Comparison of ENCODE assay signal across 8 cellular contexts in genomic region chr2:120470041-120470716, GRCh38.
DNase-seq lines count a peak whose midpoint lies in the region; ATAC-seq and TF ChIP-seq lines count a peak whose summit lies in the region.

No MANE protein-coding gene starts in this region.

- H3K4me1 ChIP-seq in colonic mucosa = no peaks in the 10 kb centered on the region

- DNase-seq in BJ (ENCODE audit: low read depth) (peak; percentile 90), NCI-H345 treated with DMSO at 0.1 percent for 48 hours (lab: John Stamatoyannopoulos, UW; ENCODE audit: unreplicated experiment) (peak; percentile 25), colonic mucosa (peak; percentile 53), mucosa of gallbladder (ENCODE audit: low spot score) (peak; percentile 82)
- DNase-seq in activated CD4-positive, CD25-positive, alpha-beta regulatory T cell (lab: John Stamatoyannopoulos, UW) = no peak
- no peak for DNase-seq in T-helper 2 cell treated with Interferon-gamma antibody and Interleukin-4, amounts not matched to agents 5 μg/mL and 100 μg/mL, for 36 hours (ENCODE audit: low spot score)
- no peak for DNase-seq in activated CD4-positive, alpha-beta memory T cell treated with anti-CD3 and anti-CD28 coated beads, Interleukin-2, amount 10 ng/mL, durations not matched to agents 7 days and 5 days

- no peaks in the 10 kb centered on the region for H3K27me3 ChIP-seq in BJ (ENCODE audit: control insufficient read depth, insufficient read depth, low read length)
- H3K27me3 ChIP-seq in colonic mucosa = no peaks in the 10 kb centered on the region

- POLR2A ChIA-PET in BJ (lab: Charles Lee) = no interaction called here
- POLR2A ChIA-PET in activated CD4-positive, alpha-beta memory T cell treated with anti-CD3 and anti-CD28 coated beads, Interleukin-2, amount 10 ng/mL, durations not matched to agents 7 days and 5 days (lab: Charles Lee) = no interaction called here

- TF ChIP-seq CTCF in BJ (IDR thresholded peaks at IDR 0.05; ENCODE audit: insufficient read depth, low read depth, low read length) (no peak), colonic mucosa (IDR thresholded peaks at IDR 0.05) (no peak)

- no peak overlapping the region for H3K27ac ChIP-seq in colonic mucosa

- H3K9me3 Mint-ChIP-seq in T-helper 2 cell treated with Interferon-gamma antibody and Interleukin-4, amounts not matched to agents 5 μg/mL and 100 μg/mL, for 36 hours = no peaks in the 10 kb centered on the region
- no peaks in the 10 kb centered on the region for H3K9me3 Mint-ChIP-seq in activated CD4-positive, alpha-beta memory T cell treated with anti-CD3 and anti-CD28 coated beads, Interleukin-2, amount 10 ng/mL, durations not matched to agents 7 days and 5 days

- H3K4me1 Mint-ChIP-seq in T-helper 2 cell treated with Interferon-gamma antibody and Interleukin-4, amounts not matched to agents 5 μg/mL and 100 μg/mL, for 36 hours (ENCODE audit: low read depth) = no peaks in the 10 kb centered on the region
- H3K4me1 Mint-ChIP-seq in activated CD4-positive, alpha-beta memory T cell treated with anti-CD3 and anti-CD28 coated beads, Interleukin-2, amount 10 ng/mL, durations not matched to agents 7 days and 5 days = no peaks in the 10 kb centered on the region

- H3K36me3 ChIP-seq in BJ (ENCODE audit: control insufficient read depth, insufficient read depth, low read length) = no peaks in the 10 kb centered on the region
- H3K36me3 ChIP-seq in colonic mucosa = no peaks in the 10 kb centered on the region

- intact Hi-C loops in colonic mucosa (cut with DNase I) = no loop called here

- CTCF ChIA-PET in BJ (lab: Yijun Ruan, JAX) = interaction anchor here (0.9 to 1.0 kb wide), 2 partner anchors 127 kb away, joined by 3 read pairs; no protein-coding TSS in a partner anchor
- CTCF ChIA-PET in activated CD4-positive, alpha-beta memory T cell treated with anti-CD3 and anti-CD28 coated beads, Interleukin-2, amount 10 ng/mL, durations not matched to agents 7 days and 5 days (lab: Charles Lee) = no interaction called here

- H3K27me3 Mint-ChIP-seq in T-helper 2 cell treated with Interferon-gamma antibody and Interleukin-4, amounts not matched to agents 5 μg/mL and 100 μg/mL, for 36 hours (ENCODE audit: low read depth) = no peaks in the 10 kb centered on the region
- peaks cover 2% of the 10 kb centered on the region for H3K27me3 Mint-ChIP-seq in activated CD4-positive, alpha-beta memory T cell treated with anti-CD3 and anti-CD28 coated beads, Interleukin-2, amount 10 ng/mL, durations not matched to agents 7 days and 5 days

- H3K4me3 Mint-ChIP-seq in T-helper 2 cell treated with Interferon-gamma antibody and Interleukin-4, amounts not matched to agents 5 μg/mL and 100 μg/mL, for 36 hours = no peak overlapping the region
- H3K4me3 Mint-ChIP-seq in activated CD4-positive, alpha-beta memory T cell treated with anti-CD3 and anti-CD28 coated beads, Interleukin-2, amount 10 ng/mL, durations not matched to agents 7 days and 5 days = no peak overlapping the region

- H3K4me3 ChIP-seq in BJ (ENCODE audit: low read depth, low read length) = no peak overlapping the region
- H3K4me3 ChIP-seq in colonic mucosa = no peak overlapping the region

- H3K9me3 ChIP-seq in colonic mucosa = no peaks in the 10 kb centered on the region

- H3K36me3 Mint-ChIP-seq in T-helper 2 cell treated with Interferon-gamma antibody and Interleukin-4, amounts not matched to agents 5 μg/mL and 100 μg/mL, for 36 hours (ENCODE audit: low read depth) = no peaks in the 10 kb centered on the region
- no peaks in the 10 kb centered on the region for H3K36me3 Mint-ChIP-seq in activated CD4-positive, alpha-beta memory T cell treated with anti-CD3 and anti-CD28 coated beads, Interleukin-2, amount 10 ng/mL, durations not matched to agents 7 days and 5 days (ENCODE audit: low read depth)

- no peak for ATAC-seq in HG03045 (IDR thresholded peaks at IDR 0.05; ENCODE audit: unreplicated experiment)

- no peak overlapping the region for H3K9ac ChIP-seq in colonic mucosa (ENCODE audit: low read depth in 2 of 2, low read length in 2 of 2)

- H3K27ac Mint-ChIP-seq in T-helper 2 cell treated with Interferon-gamma antibody and Interleukin-4, amounts not matched to agents 5 μg/mL and 100 μg/mL, for 36 hours = no peak overlapping the region
- H3K27ac Mint-ChIP-seq in activated CD4-positive, alpha-beta memory T cell treated with anti-CD3 and anti-CD28 coated beads, Interleukin-2, amount 10 ng/mL, durations not matched to agents 7 days and 5 days = no peak overlapping the region

Comparison
In these comparisons a context has a peak if more than half of its experiments do, and no peak if none do; other contexts are left out.
1. DNase-seq: peak in BJ (single experiment), NCI-H345 treated with DMSO at 0.1 percent for 48 hours (single experiment), colonic mucosa (single experiment) and mucosa of gallbladder (single experiment); none in activated CD4-positive, CD25-positive, alpha-beta regulatory T cell (0 of 4), T-helper 2 cell treated with Interferon-gamma antibody and Interleukin-4, amounts not matched to agents 5 μg/mL and 100 μg/mL, for 36 hours (single experiment) and activated CD4-positive, alpha-beta memory T cell treated with anti-CD3 and anti-CD28 coated beads, Interleukin-2, amount 10 ng/mL, durations not matched to agents 7 days and 5 days (single experiment).